Comparison of ENCODE assay signal across 9 cellular contexts in the genomic region with DNA sequence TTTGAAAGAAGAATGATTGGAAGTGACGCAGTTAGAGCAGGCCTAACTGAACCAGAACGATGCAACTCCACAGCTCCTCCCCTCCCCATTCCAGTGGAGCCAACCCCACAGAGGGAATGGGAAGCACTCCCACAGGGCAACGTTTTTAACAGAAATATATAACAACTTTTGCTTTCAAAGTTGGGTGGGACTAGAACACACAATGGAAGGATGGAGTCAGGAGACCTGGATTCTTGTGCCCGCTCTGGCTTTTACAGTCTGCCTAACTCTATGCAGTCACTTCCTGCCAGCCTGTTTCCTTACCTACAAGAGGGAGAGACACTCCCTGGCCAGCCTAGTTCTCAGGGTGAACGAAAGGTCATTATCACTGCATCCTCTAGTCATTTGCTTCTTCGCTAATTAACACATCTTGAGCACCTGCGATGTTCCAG.
A peak's percentile ranks its signal among the peaks of the same experiment; 100 is the strongest.
DNase-seq lines count a peak whose midpoint lies in the region; ATAC-seq and TF ChIP-seq lines count a peak whose summit lies in the region.
"Had no signal": no experiment of that assay in that cellular context is flagged by ENCODE, and none has a peak within 500 bp of the region (broad histone marks: within the 10 kb centered on the region; RNA-seq: fewer than 3 reads in every experiment).

No MANE protein-coding gene starts in this region.

- peak in 1 of 3 donors; percentile 38 for DNase-seq in CD4-positive, CD25-positive, alpha-beta regulatory T cell
- DNase-seq in WTC11 (ENCODE audit: low spot score) = no peak
- no peak for DNase-seq in left ventricle myocardium inferior
- DNase-seq in sciatic nerve (ENCODE audit: low spot score) = no peak
- DNase-seq in HuH-7.5 (ENCODE audit: low spot score) = no peak
- no peak for DNase-seq in GM13977 (ENCODE audit: low spot score)
- DNase-seq: effector CD4-positive, alpha-beta T cell had no signal

- no peaks in the 10 kb centered on the region for H3K27me3 Mint-ChIP-seq in CD4-positive, CD25-positive, alpha-beta regulatory T cell
- H3K27me3 Mint-ChIP-seq in WTC11 (ENCODE audit: low read depth) = no peaks in the 10 kb centered on the region

- intact Hi-C loops in left ventricle myocardium inferior (cut with micrococcal nuclease) (no loop called here), sciatic nerve (cut with DNase I) (no loop called here)

- POLR2A ChIA-PET in WTC11 (lab: Charles Lee) = interaction anchor here (1.4 kb wide), 1 partner anchor 24 kb away, joined by 3 read pairs; no protein-coding TSS in a partner anchor

- no peak overlapping the region for H3K4me3 ChIP-seq in CD4-positive, CD25-positive, alpha-beta regulatory T cell (ENCODE audit: low read depth, low read length)
- no peak overlapping the region for H3K4me3 ChIP-seq in left ventricle myocardium inferior

- H3K27me3 ChIP-seq in CD4-positive, CD25-positive, alpha-beta regulatory T cell (ENCODE audit: control insufficient read depth, insufficient read depth, low read length) = no peaks in the 10 kb centered on the region
- H3K27me3 ChIP-seq in left ventricle myocardium inferior (ENCODE audit: low read depth) = no peaks in the 10 kb centered on the region

- no peak overlapping the region for H3K27ac ChIP-seq in CD4-positive, CD25-positive, alpha-beta regulatory T cell (ENCODE audit: insufficient read depth, low read length, poor library complexity, severe bottlenecking)
- peak overlapping the region; percentile 95 for H3K27ac ChIP-seq in left ventricle myocardium inferior (replicated peaks)

- peak overlapping the region in 2 of 3 donors; percentile 48 to 55 for H3K27ac Mint-ChIP-seq in CD4-positive, CD25-positive, alpha-beta regulatory T cell
- H3K27ac Mint-ChIP-seq in WTC11 = peak overlapping the region; percentile 58; the same call in 1 of the 2 replicates

- H3K4me3 Mint-ChIP-seq in CD4-positive, CD25-positive, alpha-beta regulatory T cell = peak overlapping the region in 1 of 4 donors; percentile 14
- no peak overlapping the region for H3K4me3 Mint-ChIP-seq in WTC11

- peaks cover 21% of the 10 kb centered on the region for H3K4me1 ChIP-seq in CD4-positive, CD25-positive, alpha-beta regulatory T cell (ENCODE audit: control insufficient read depth, insufficient read depth, low read length, poor library complexity, severe bottlenecking)
- peaks cover 91% of the 10 kb centered on the region for H3K4me1 ChIP-seq in left ventricle myocardium inferior

- H3K36me3 Mint-ChIP-seq in CD4-positive, CD25-positive, alpha-beta regulatory T cell = peaks cover 11% of the 10 kb centered on the region
- no peaks in the 10 kb centered on the region for H3K36me3 Mint-ChIP-seq in WTC11

- CTCF ChIA-PET in WTC11 (lab: Charles Lee) = interaction anchor here (0.5 to 0.6 kb wide), 2 partner anchors 19 to 191 kb away, joined by 4 read pairs; no protein-coding TSS in a partner anchor

- H3K4me1 Mint-ChIP-seq in CD4-positive, CD25-positive, alpha-beta regulatory T cell = peaks cover 24 to 69% (median 44%) of the 10 kb centered on the region in 4 donors
- H3K4me1 Mint-ChIP-seq in WTC11 = peaks cover 48% of the 10 kb centered on the region

- H3K36me3 ChIP-seq in CD4-positive, CD25-positive, alpha-beta regulatory T cell (ENCODE audit: control insufficient read depth, insufficient read depth, low read length) = no peaks in the 10 kb centered on the region
- H3K36me3 ChIP-seq in left ventricle myocardium inferior = no peaks in the 10 kb centered on the region

- in situ Hi-C loops in GM13977 (cut with MboI; ENCODE audit: low pct_unique_long_range_greater_than_20kb, low sequenced_read_pairs, unreplicated experiment) = no loop called here

- ATAC-seq in CD4-positive, CD25-positive, alpha-beta regulatory T cell (ENCODE audit: low read depth in 2 of 2) = no peak
- peak; percentile 57 for ATAC-seq in WTC11
- ATAC-seq in sciatic nerve = peak; percentile 44
- no peak for ATAC-seq in GM19351 (IDR thresholded peaks at IDR 0.05; ENCODE audit: unreplicated experiment)
- ATAC-seq in HG03139 (IDR thresholded peaks at IDR 0.05; ENCODE audit: unreplicated experiment) = no peak

- no peak for TF ChIP-seq CTCF in WTC11 (IDR thresholded peaks at IDR 0.05)
- no peak for TF ChIP-seq CTCF in left ventricle myocardium inferior (IDR thresholded peaks at IDR 0.05; ENCODE audit: borderline replicate concordance)
- no peak for TF ChIP-seq CTCF in GM13977 (IDR thresholded peaks at IDR 0.05; ENCODE audit: extremely low read depth, insufficient read depth, missing control alignments)

- H3K9me3 Mint-ChIP-seq in CD4-positive, CD25-positive, alpha-beta regulatory T cell = no peaks in the 10 kb centered on the region
- no peaks in the 10 kb centered on the region for H3K9me3 Mint-ChIP-seq in WTC11

- no peaks in the 10 kb centered on the region for H3K9me3 ChIP-seq in CD4-positive, CD25-positive, alpha-beta regulatory T cell (ENCODE audit: control insufficient read depth in 2 of 2, low read length in 2 of 2)
- no peaks in the 10 kb centered on the region for H3K9me3 ChIP-seq in left ventricle myocardium inferior (replicated peaks)

TF ChIP-seq in WTC11, 78 proteins besides CTCF, POLR2A, EP300 and RAD21 (continues in another document):
- TF ChIP-seq, protein P1, sequence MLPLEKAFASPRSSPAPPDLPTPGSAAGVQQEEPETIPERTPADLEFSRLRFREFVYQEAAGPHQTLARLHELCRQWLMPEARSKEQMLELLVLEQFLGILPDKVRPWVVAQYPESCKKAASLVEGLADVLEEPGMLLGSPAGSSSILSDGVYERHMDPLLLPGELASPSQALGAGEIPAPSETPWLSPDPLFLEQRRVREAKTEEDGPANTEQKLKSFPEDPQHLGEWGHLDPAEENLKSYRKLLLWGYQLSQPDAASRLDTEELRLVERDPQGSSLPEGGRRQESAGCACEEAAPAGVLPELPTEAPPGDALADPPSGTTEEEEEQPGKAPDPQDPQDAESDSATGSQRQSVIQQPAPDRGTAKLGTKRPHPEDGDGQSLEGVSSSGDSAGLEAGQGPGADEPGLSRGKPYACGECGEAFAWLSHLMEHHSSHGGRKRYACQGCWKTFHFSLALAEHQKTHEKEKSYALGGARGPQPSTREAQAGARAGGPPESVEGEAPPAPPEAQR (CRISPR knock-in tag; IDR thresholded peaks at IDR 0.05) = no peak
- TF ChIP-seq CBFB (CRISPR knock-in tag; IDR thresholded peaks at IDR 0.05; ENCODE audit: low read depth) (no peak), NFATC4 (CRISPR knock-in tag; IDR thresholded peaks at IDR 0.05) (no peak), ZNF138 (CRISPR knock-in tag; conservative IDR thresholded peaks at IDR 0.05) (no peak), GRHL2 (CRISPR knock-in tag; IDR thresholded peaks at IDR 0.05; ENCODE audit: insufficient replicate concordance, severe bottlenecking) (no peak), GABPB1 (CRISPR knock-in tag; IDR thresholded peaks at IDR 0.05) (no peak), TCF7 (CRISPR knock-in tag; IDR thresholded peaks at IDR 0.05; ENCODE audit: low read depth) (no peak), ATF1 (CRISPR knock-in tag; IDR thresholded peaks at IDR 0.05) (no peak)
- TF ChIP-seq, protein P2, sequence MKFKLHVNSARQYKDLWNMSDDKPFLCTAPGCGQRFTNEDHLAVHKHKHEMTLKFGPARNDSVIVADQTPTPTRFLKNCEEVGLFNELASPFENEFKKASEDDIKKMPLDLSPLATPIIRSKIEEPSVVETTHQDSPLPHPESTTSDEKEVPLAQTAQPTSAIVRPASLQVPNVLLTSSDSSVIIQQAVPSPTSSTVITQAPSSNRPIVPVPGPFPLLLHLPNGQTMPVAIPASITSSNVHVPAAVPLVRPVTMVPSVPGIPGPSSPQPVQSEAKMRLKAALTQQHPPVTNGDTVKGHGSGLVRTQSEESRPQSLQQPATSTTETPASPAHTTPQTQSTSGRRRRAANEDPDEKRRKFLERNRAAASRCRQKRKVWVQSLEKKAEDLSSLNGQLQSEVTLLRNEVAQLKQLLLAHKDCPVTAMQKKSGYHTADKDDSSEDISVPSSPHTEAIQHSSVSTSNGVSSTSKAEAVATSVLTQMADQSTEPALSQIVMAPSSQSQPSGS (CRISPR knock-in tag; IDR thresholded peaks at IDR 0.05; ENCODE audit: borderline replicate concordance, low read depth) = no peak
- TF ChIP-seq, protein P3, sequence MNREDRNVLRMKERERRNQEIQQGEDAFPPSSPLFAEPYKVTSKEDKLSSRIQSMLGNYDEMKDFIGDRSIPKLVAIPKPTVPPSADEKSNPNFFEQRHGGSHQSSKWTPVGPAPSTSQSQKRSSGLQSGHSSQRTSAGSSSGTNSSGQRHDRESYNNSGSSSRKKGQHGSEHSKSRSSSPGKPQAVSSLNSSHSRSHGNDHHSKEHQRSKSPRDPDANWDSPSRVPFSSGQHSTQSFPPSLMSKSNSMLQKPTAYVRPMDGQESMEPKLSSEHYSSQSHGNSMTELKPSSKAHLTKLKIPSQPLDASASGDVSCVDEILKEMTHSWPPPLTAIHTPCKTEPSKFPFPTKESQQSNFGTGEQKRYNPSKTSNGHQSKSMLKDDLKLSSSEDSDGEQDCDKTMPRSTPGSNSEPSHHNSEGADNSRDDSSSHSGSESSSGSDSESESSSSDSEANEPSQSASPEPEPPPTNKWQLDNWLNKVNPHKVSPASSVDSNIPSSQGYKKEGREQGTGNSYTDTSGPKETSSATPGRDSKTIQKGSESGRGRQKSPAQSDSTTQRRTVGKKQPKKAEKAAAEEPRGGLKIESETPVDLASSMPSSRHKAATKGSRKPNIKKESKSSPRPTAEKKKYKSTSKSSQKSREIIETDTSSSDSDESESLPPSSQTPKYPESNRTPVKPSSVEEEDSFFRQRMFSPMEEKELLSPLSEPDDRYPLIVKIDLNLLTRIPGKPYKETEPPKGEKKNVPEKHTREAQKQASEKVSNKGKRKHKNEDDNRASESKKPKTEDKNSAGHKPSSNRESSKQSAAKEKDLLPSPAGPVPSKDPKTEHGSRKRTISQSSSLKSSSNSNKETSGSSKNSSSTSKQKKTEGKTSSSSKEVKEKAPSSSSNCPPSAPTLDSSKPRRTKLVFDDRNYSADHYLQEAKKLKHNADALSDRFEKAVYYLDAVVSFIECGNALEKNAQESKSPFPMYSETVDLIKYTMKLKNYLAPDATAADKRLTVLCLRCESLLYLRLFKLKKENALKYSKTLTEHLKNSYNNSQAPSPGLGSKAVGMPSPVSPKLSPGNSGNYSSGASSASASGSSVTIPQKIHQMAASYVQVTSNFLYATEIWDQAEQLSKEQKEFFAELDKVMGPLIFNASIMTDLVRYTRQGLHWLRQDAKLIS (CRISPR knock-in tag; IDR thresholded peaks at IDR 0.05; ENCODE audit: borderline replicate concordance) = no peak
- TF ChIP-seq, protein P4, sequence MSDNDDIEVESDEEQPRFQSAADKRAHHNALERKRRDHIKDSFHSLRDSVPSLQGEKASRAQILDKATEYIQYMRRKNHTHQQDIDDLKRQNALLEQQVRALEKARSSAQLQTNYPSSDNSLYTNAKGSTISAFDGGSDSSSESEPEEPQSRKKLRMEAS (CRISPR knock-in tag; IDR thresholded peaks at IDR 0.05) = no peak

Comparison
In these comparisons a context has a peak if more than half of its experiments do, and no peak if none do; other contexts are left out.
1. ATAC-seq: peak in WTC11 (single experiment) and sciatic nerve (single experiment); none in CD4-positive, CD25-positive, alpha-beta regulatory T cell (0 of 2), GM19351 (single experiment) and HG03139 (single experiment).